Comparison of ENCODE assay signal across 26 cellular contexts in the genomic region with DNA sequence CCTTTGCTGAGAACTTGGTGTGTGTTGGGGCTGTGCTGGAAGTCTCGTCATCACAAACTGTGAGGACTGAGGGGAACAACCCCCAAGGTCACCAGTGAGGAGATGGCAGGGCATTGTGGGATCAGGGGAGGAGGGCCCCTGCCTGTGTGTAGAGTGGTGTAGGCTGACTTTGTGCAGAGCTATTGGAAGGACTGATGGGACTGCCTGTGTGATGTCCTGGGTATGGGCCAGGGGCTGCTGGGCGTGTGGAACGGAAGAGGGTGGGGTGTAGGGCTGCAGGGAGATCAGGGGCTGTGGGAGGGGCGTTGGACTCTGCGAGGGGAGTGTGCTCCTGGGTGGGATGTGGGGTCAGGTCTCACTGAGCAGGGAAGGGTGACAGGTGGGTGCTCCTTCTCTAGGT. TPM values are rescaled to one million over a fixed set of nuclear protein-coding genes. Genes with fewer than 3 reads are reported as not detected.
DNase-seq lines count a peak whose midpoint lies in the region; ATAC-seq and TF ChIP-seq lines count a peak whose summit lies in the region.
"Had no signal": no experiment of that assay in that cellular context is flagged by ENCODE, and none has a peak within 500 bp of the region (broad histone marks: within the 10 kb centered on the region; RNA-seq: fewer than 3 reads in every experiment).

No MANE protein-coding gene starts in this region.

- no peak overlapping the region for H2BK5ac ChIP-seq in trophoblast cell (ENCODE audit: low read depth, low read length, poor library complexity)

- H3K4me1 ChIP-seq in heart left ventricle (peaks cover 3 to 84% (median 18%) of the 10 kb centered on the region in 12 donors), stomach (peaks cover 35 to 71% (median 61%) of the 10 kb centered on the region in 4 donors), trophoblast cell (ENCODE audit: control insufficient read depth in 1 of 2, insufficient read depth in 2 of 2, low read length in 2 of 2) (peaks cover 8 to 11% of the 10 kb centered on the region in 2 experiments), Karpas-422 (ENCODE audit: low read length) (no peaks in the 10 kb centered on the region)

- H3K9ac ChIP-seq in neural cell (ENCODE audit: low read length) (peak overlapping the region; percentile 93), trophoblast cell (ENCODE audit: low read length) (no peak overlapping the region), Karpas-422 (ENCODE audit: low read length) (no peak overlapping the region)

- no peak overlapping the region for H3K18ac ChIP-seq in trophoblast cell (ENCODE audit: low read length)

- peaks cover 3% of the 10 kb centered on the region for H3K27me3 Mint-ChIP-seq in brain

- H2AFZ ChIP-seq in neural cell (ENCODE audit: low read depth, low read length) (no peak overlapping the region), trophoblast cell (ENCODE audit: insufficient read depth, low read length, poor library complexity) (no peak overlapping the region), Karpas-422 (ENCODE audit: low read length) (no peak overlapping the region)

- no peak for TF ChIP-seq POLR2A in heart left ventricle (IDR thresholded peaks at IDR 0.05)
- TF ChIP-seq POLR2A in stomach (IDR thresholded peaks at IDR 0.05) = no peak

- H3K36me3 Mint-ChIP-seq in brain = peaks cover 12% of the 10 kb centered on the region
- H3K36me3 Mint-ChIP-seq: CD4-positive, CD25-positive, alpha-beta regulatory T cell had no signal

- H3K9me3 ChIP-seq in heart left ventricle (no peaks in the 10 kb centered on the region), neural cell (ENCODE audit: low read length) (no peaks in the 10 kb centered on the region), stomach (no peaks in the 10 kb centered on the region), trophoblast cell (ENCODE audit: insufficient read depth, low read depth, low read length) (peaks cover 7% of the 10 kb centered on the region), Karpas-422 (ENCODE audit: low read length) (no peaks in the 10 kb centered on the region)
- H3K9me3 ChIP-seq: left lung, neutrophil had no signal

- H3K14ac ChIP-seq in trophoblast cell (ENCODE audit: low read length) = no peak overlapping the region

- H4K20me1 ChIP-seq in neural cell (ENCODE audit: insufficient read depth) (peaks cover 12% of the 10 kb centered on the region), Karpas-422 (ENCODE audit: insufficient read depth, low read depth, low read length) (no peaks in the 10 kb centered on the region)

- intact Hi-C loops in heart left ventricle (cut with DNase I) = loop anchor here in 2 of 10 donors (1.0 to 5.0 kb wide), 3 partner anchors 18 to 60 kb away; no protein-coding TSS in a partner anchor
- intact Hi-C loops in stomach (cut with DNase I; ENCODE audit: low total_unique reads) = no loop called here

- H2BK120ac ChIP-seq in trophoblast cell (ENCODE audit: insufficient read depth, low read length, poor library complexity) = no peak overlapping the region

- peaks cover 0 to 4% (median 0%) of the 10 kb centered on the region in 5 experiments for H3K9me3 Mint-ChIP-seq in brain
- H3K9me3 Mint-ChIP-seq: activated T-cell treated with anti-CD3 and anti-CD28 coated beads, Interleukin-2, amount 50 U/mL, for 72 hours; CD4-positive, CD25-positive, alpha-beta regulatory T cell; central memory CD8-positive, alpha-beta T cell had no signal

- no peak overlapping the region for H4K8ac ChIP-seq in trophoblast cell (ENCODE audit: low read depth, low read length)

- no peaks in the 10 kb centered on the region for H3K9me2 ChIP-seq in neural cell (ENCODE audit: insufficient read depth, low read length)
- no peaks in the 10 kb centered on the region for H3K9me2 ChIP-seq in Karpas-422 (replicated peaks; ENCODE audit: insufficient read depth, low read length)

- H3K23ac ChIP-seq in trophoblast cell (ENCODE audit: low read length) = no peak overlapping the region

- ATAC-seq in heart left ventricle = peak; percentile 68 to 87 (median 76)
- ATAC-seq: activated T-cell treated with anti-CD3 and anti-CD28 coated beads, Interleukin-2, amount 50 U/mL, for 72 hours; left lung had no signal

- H3F3A ChIP-seq in neural cell (ENCODE audit: insufficient read depth, low read length, poor library complexity, severe bottlenecking) = no peaks in the 10 kb centered on the region

- H3K4me3 Mint-ChIP-seq in brain = peak overlapping the region; percentile 83 to 88 (median 86)
- H3K4me3 Mint-ChIP-seq: activated T-cell treated with anti-CD3 and anti-CD28 coated beads, Interleukin-2, amount 50 U/mL, for 72 hours; central memory CD8-positive, alpha-beta T cell had no signal

- peak; percentile 58 to 86 (median 66) for DNase-seq in heart left ventricle
- no peak for DNase-seq in stomach
- DNase-seq in T1000 (lab: John Stamatoyannopoulos, UW) = no peak
- DNase-seq in trophoblast cell = no peak
- DNase-seq in stimulated activated CD4-positive, alpha-beta T cell treated with anti-CD3 and anti-CD28 coated beads, Interleukin-2, amount 100 ng/mL, for 24 hours = no peak
- no peak for DNase-seq in Karpas-422
- DNase-seq: activated CD4-positive, alpha-beta T cell treated with anti-CD3 and anti-CD28 coated beads for 4 hours; activated naive CD4-positive, alpha-beta T cell treated with anti-CD3 and anti-CD28 coated beads, Interleukin-2, amount 50 U/mL, for 16 hours; activated T-cell treated with anti-CD3 and anti-CD28 coated beads, Interleukin-2, amount 50 U/mL, for 72 hours; CD4-positive, CD25-positive, alpha-beta regulatory T cell; DMS 273 treated with DMSO at 0.1 percent for 48 hours; midbrain; NCI-H1092 treated with DMSO at 0.1 percent for 48 hours; NCI-H1930; NCI-H226; NCI-H748 treated with DMSO at 0.1 percent for 48 hours; retina; stimulated activated CD4-positive, alpha-beta T cell treated with anti-CD3 and anti-CD28 coated beads, Interleukin-4, amount 100 ng/mL, for 24 hours; stimulated activated naive CD4-positive, alpha-beta T cell had no signal

- H3K36me3 ChIP-seq in heart left ventricle (no peaks in the 10 kb centered on the region), neural cell (ENCODE audit: insufficient read depth, low read length) (no peaks in the 10 kb centered on the region), stomach (no peaks in the 10 kb centered on the region), trophoblast cell (ENCODE audit: control insufficient read depth in 1 of 2, insufficient read depth in 2 of 2, low read length in 2 of 2) (peaks cover 0 to 3% of the 10 kb centered on the region in 2 experiments), Karpas-422 (ENCODE audit: insufficient read depth, low read length) (no peaks in the 10 kb centered on the region)
- H3K36me3 ChIP-seq: left lung, neutrophil had no signal

- H4K91ac ChIP-seq in trophoblast cell (ENCODE audit: low read depth, low read length) = no peak overlapping the region

- peaks cover 0 to 35% (median 0%) of the 10 kb centered on the region in 9 donors for H3K27me3 ChIP-seq in heart left ventricle
- peaks cover 8% of the 10 kb centered on the region for H3K27me3 ChIP-seq in neural cell (ENCODE audit: insufficient read depth, low read depth, low read length)
- H3K27me3 ChIP-seq in stomach = peaks cover 0 to 35% (median 7%) of the 10 kb centered on the region in 3 donors
- H3K27me3 ChIP-seq in trophoblast cell (ENCODE audit: insufficient read depth, low read length) = peaks cover 31% of the 10 kb centered on the region
- H3K27me3 ChIP-seq in Karpas-422 (ENCODE audit: low read length) = no peaks in the 10 kb centered on the region

- H3K4me1 Mint-ChIP-seq in brain = peaks cover 64% of the 10 kb centered on the region
- H3K4me1 Mint-ChIP-seq: central memory CD8-positive, alpha-beta T cell had no signal

- peak overlapping the region in 6 of 12 donors; percentile 18 to 82 (median 68) for H3K4me3 ChIP-seq in heart left ventricle
- H3K4me3 ChIP-seq in neural cell (ENCODE audit: low read length) = peak overlapping the region; percentile 74
- H3K4me3 ChIP-seq in stomach = no peak overlapping the region
- H3K4me3 ChIP-seq in trophoblast cell (ENCODE audit: low read depth, low read length) = no peak overlapping the region
- H3K4me3 ChIP-seq in Karpas-422 (ENCODE audit: low read length) = no peak overlapping the region
- H3K4me3 ChIP-seq: left lung had no signal

- H3K4me2 ChIP-seq in neural cell (ENCODE audit: low read length) (peak overlapping the region; percentile 79), trophoblast cell (ENCODE audit: low read length) (no peak overlapping the region), Karpas-422 (ENCODE audit: low read depth, low read length, poor library complexity, severe bottlenecking) (no peak overlapping the region)

- no peak overlapping the region for H2AK5ac ChIP-seq in trophoblast cell (ENCODE audit: low read length)

- whole genome bisulfite sequencing in heart left ventricle, 4 donors = 27 to 56% (median 43%) methylated on average over 5 of the region's 5 CpGs
- 61 to 82% (median 76%) methylated on average over 5 of the region's 5 CpGs for WGBS in stomach, 5 donors
- WGBS in trophoblast cell (ENCODE audit: extremely low coverage, insufficient coverage, insufficient read length) = no CpG with 5 or more reads among the region's 5 CpGs

- H3K27ac ChIP-seq in heart left ventricle = peak overlapping the region; percentile 62 to 98 (median 87)
- H3K27ac ChIP-seq in neural cell (ENCODE audit: low read length) = no peak overlapping the region
- H3K27ac ChIP-seq in stomach = peak overlapping the region in 4 of 5 donors; percentile 50 to 82 (median 70)
- H3K27ac ChIP-seq in trophoblast cell (ENCODE audit: low read depth, low read length) = no peak overlapping the region
- H3K27ac ChIP-seq in Karpas-422 (ENCODE audit: low read length) = no peak overlapping the region
- H3K27ac ChIP-seq: epithelial cell of prostate, left lung, neutrophil had no signal

- peak overlapping the region; percentile 64 to 93 (median 80) for H3K27ac Mint-ChIP-seq in brain
- H3K27ac Mint-ChIP-seq: activated T-cell treated with anti-CD3 and anti-CD28 coated beads, Interleukin-2, amount 50 U/mL, for 72 hours; CD4-positive, CD25-positive, alpha-beta regulatory T cell had no signal

- TF ChIP-seq RAD21 in neural cell (conservative IDR thresholded peaks at IDR 0.05) = no peak

- TF ChIP-seq EP300 in neural cell (conservative IDR thresholded peaks at IDR 0.05; ENCODE audit: poor library complexity, severe bottlenecking) (no peak), stomach (IDR thresholded peaks at IDR 0.05) (no peak)

- H3K4ac ChIP-seq in trophoblast cell (ENCODE audit: low read depth, low read length) = no peak overlapping the region

- H3K79me2 ChIP-seq in neural cell (replicated peaks; ENCODE audit: insufficient read depth, low read length) (peaks cover 46% of the 10 kb centered on the region), trophoblast cell (ENCODE audit: control insufficient read depth, insufficient read depth, low read length, poor library complexity) (no peaks in the 10 kb centered on the region), Karpas-422 (ENCODE audit: low read length) (no peaks in the 10 kb centered on the region)

- TF ChIP-seq CTCF in brain (conservative IDR thresholded peaks at IDR 0.05) (no peak), heart left ventricle (IDR thresholded peaks at IDR 0.05) (no peak), neural cell (IDR thresholded peaks at IDR 0.05; ENCODE audit: poor library complexity, severe bottlenecking) (no peak), stomach (IDR thresholded peaks at IDR 0.05) (no peak)

- H2BK12ac ChIP-seq in trophoblast cell (ENCODE audit: low read length) = no peak overlapping the region

- H4K12ac ChIP-seq in trophoblast cell (ENCODE audit: low read depth, low read length) = no peak overlapping the region

- H3K79me1 ChIP-seq in trophoblast cell (ENCODE audit: low read length) = peaks cover 3% of the 10 kb centered on the region

RNA-seq across cellular contexts. Expression of a gene that starts 3.6 kb away (rescaled TPM):
- polyA plus RNA-seq in brain (ENCODE audit: insufficient read depth, low read depth, low replicate concordance) (70.2 TPM), heart left ventricle (10 to 100 TPM; 29.4 to 97.5 TPM), neural cell (37.1 and 38.3 TPM in 2 replicates), stomach (10 to 100 TPM in 1 of 3 donors, 1 to 10 TPM in 2; 2.9 to 13.8 (median 8.8) TPM)
- total RNA-seq in heart left ventricle (100 to 1,000 TPM; 107 to 206 (median 129) TPM), stomach (100 to 1,000 TPM in 2 of 5 donors, 10 to 100 TPM in 2, 1 to 10 TPM in 1; 1.2 to 700 (median 33.5) TPM)
- polyA minus RNA-seq in neural cell = 53.8 and 78.4 TPM in 2 replicates
- polyA plus RNA-seq in trophoblast cell (2013) = 59.1 and 59.5 TPM in 2 replicates
- total RNA-seq in Karpas-422 (2014; rRNA removed; shearing (Covaris generic); ENCODE audit: low replicate concordance) = not detected in 2 replicates
- polyA plus RNA-seq: AG04450; CD4-positive, CD25-positive, alpha-beta regulatory T cell had no signal

RNA-seq across cellular contexts. Expression of a gene that starts 53.5 kb away (rescaled TPM):
- polyA plus RNA-seq in brain (ENCODE audit: insufficient read depth, low read depth, low replicate concordance) (47.3 TPM), heart left ventricle (10 to 100 TPM; 52.0 to 52.9 TPM), neural cell (2.7 and 7.6 TPM in 2 replicates), stomach (10 to 100 TPM; 34.2 to 63.3 (median 35.0) TPM)
- total RNA-seq in heart left ventricle (10 to 100 TPM; 42.2 to 96.1 (median 56.3) TPM), stomach (100 to 1,000 TPM in 2 of 5 donors, 10 to 100 TPM in 2, 1 to 10 TPM in 1; 9.3 to 153 (median 30.0) TPM)
- polyA minus RNA-seq in neural cell = 2.0 and 2.4 TPM in 2 replicates
- polyA plus RNA-seq in trophoblast cell (2013) = 52.0 and 52.5 TPM in 2 replicates
- total RNA-seq in Karpas-422 (2014; rRNA removed; shearing (Covaris generic); ENCODE audit: low replicate concordance) = 10.3 and 10.4 TPM in 2 replicates

Comparison
In these comparisons a context has a peak if more than half of its experiments do, and no peak if none do; other contexts are left out.
1. DNase-seq: peak in heart left ventricle (5 of 5); none in stomach (single experiment), T1000 (single experiment), trophoblast cell (0 of 2), stimulated activated CD4-positive, alpha-beta T cell treated with anti-CD3 and anti-CD28 coated beads, Interleukin-2, amount 100 ng/mL, for 24 hours (0 of 2) and Karpas-422 (single experiment).
2. H3K27ac ChIP-seq: peak in heart left ventricle (12 of 12) and stomach (4 of 5); none in neural cell (single experiment), trophoblast cell (single experiment) and Karpas-422 (single experiment).